In genomic region chr15:49015896-49016295, GRCh38 we compare ENCODE assay signal across 21 cellular contexts. TPM values are rescaled to one million over a fixed set of nuclear protein-coding genes. Genes with fewer than 3 reads are reported as not detected.
"Had no signal": no experiment of that assay in that cellular context is flagged by ENCODE, and none has a peak within 500 bp of the region (broad histone marks: within the 10 kb centered on the region; RNA-seq: fewer than 3 reads in every experiment).

No MANE protein-coding gene starts in this region.

- ATAC-seq: activated CD8-positive, alpha-beta T cell treated with anti-CD3 and anti-CD28 coated beads, Interleukin-2, amount 10 ng/mL, durations not matched to agents 7 days and 5 days; gastrocnemius medialis; naive thymus-derived CD8-positive, alpha-beta T cell; upper lobe of right lung had no signal

- H3K9me3 ChIP-seq: esophagus muscularis mucosa, gastrocnemius medialis, left ventricle myocardium inferior, prostate gland, right atrium auricular region, thoracic aorta, upper lobe of right lung had no signal

- H3K27me3 ChIP-seq: esophagus muscularis mucosa, gastrocnemius medialis, right atrium auricular region, upper lobe of right lung had no signal

- H3K4me1 ChIP-seq: gastrocnemius medialis, left ventricle myocardium inferior, prostate gland, right atrium auricular region, upper lobe of right lung had no signal

- DNase-seq: activated CD4-positive, alpha-beta T cell treated with anti-CD3 and anti-CD28 coated beads for 1 hour; activated CD4-positive, alpha-beta T cell treated with anti-CD3 and anti-CD28 coated beads, Interleukin-2, amount 50 U/mL, for 1 hour; activated CD8-positive, alpha-beta T cell treated with anti-CD3 and anti-CD28 coated beads, Interleukin-2, amount 10 ng/mL, durations not matched to agents 7 days and 5 days; activated gamma-delta T cell treated with Interleukin-2 at 50 U/mL for 16 hours; activated T-cell treated with anti-CD3 and anti-CD28 coated beads, Interleukin-2, amount 50 U/mL, for 1 hour; gastrocnemius medialis; hippocampal formation; kidney glomerular epithelial cell; left ventricle myocardium inferior; naive thymus-derived CD8-positive, alpha-beta T cell; stimulated activated CD4-positive, alpha-beta T cell treated with anti-CD3 and anti-CD28 coated beads, Interleukin-4, amount 100 ng/mL, for 24 hours; stimulated activated naive CD4-positive, alpha-beta T cell treated with Interleukin-2 at 50 U/mL for 16 hours; T-helper 1 cell; T-helper 9 cell; upper lobe of right lung had no signal

- H3K27me3 Mint-ChIP-seq: activated naive CD4-positive, alpha-beta T cell treated with anti-CD3 and anti-CD28 coated beads, Interleukin-2, amount 50 U/mL, for 24 hours; naive thymus-derived CD8-positive, alpha-beta T cell had no signal

- H3K27ac Mint-ChIP-seq: activated CD8-positive, alpha-beta T cell treated with anti-CD3 and anti-CD28 coated beads, Interleukin-2, amount 10 ng/mL, durations not matched to agents 7 days and 5 days; activated naive CD4-positive, alpha-beta T cell treated with anti-CD3 and anti-CD28 coated beads, Interleukin-2, amount 50 U/mL, for 24 hours had no signal

- H3K4me3 ChIP-seq: coronary artery, esophagus muscularis mucosa, gastrocnemius medialis, left ventricle myocardium inferior, prostate gland, right atrium auricular region, thoracic aorta, upper lobe of right lung had no signal

- H3K4me1 Mint-ChIP-seq: activated naive CD4-positive, alpha-beta T cell treated with anti-CD3 and anti-CD28 coated beads, Interleukin-2, amount 50 U/mL, for 24 hours had no signal

- H3K36me3 ChIP-seq: prostate gland had no signal

- H3K4me3 Mint-ChIP-seq: activated CD8-positive, alpha-beta T cell treated with anti-CD3 and anti-CD28 coated beads, Interleukin-2, amount 10 ng/mL, durations not matched to agents 7 days and 5 days; activated naive CD4-positive, alpha-beta T cell treated with anti-CD3 and anti-CD28 coated beads, Interleukin-2, amount 50 U/mL, for 24 hours; naive thymus-derived CD8-positive, alpha-beta T cell had no signal

- H3K27ac ChIP-seq: coronary artery, esophagus muscularis mucosa, gastrocnemius medialis, left ventricle myocardium inferior, prostate gland, right atrium auricular region, thoracic aorta, upper lobe of right lung had no signal

RNA-seq across cellular contexts. Expression of gene SHC4, which starts 52.2 kb away (rescaled TPM):
- total RNA-seq: naive thymus-derived CD8-positive, alpha-beta T cell had no signal
- polyA plus RNA-seq: naive thymus-derived CD8-positive, alpha-beta T cell had no signal
